1 cellular context compared by ENCODE assay signal in genomic region chr6:1603708-1604346, GRCh38.
TF ChIP-seq lines count a peak whose summit lies in the region.

No MANE protein-coding gene starts in this region.

TF ChIP-seq in WTC11, 78 proteins besides CTCF, POLR2A, EP300 and RAD21 (continued from another document):
- TF ChIP-seq, protein P1, sequence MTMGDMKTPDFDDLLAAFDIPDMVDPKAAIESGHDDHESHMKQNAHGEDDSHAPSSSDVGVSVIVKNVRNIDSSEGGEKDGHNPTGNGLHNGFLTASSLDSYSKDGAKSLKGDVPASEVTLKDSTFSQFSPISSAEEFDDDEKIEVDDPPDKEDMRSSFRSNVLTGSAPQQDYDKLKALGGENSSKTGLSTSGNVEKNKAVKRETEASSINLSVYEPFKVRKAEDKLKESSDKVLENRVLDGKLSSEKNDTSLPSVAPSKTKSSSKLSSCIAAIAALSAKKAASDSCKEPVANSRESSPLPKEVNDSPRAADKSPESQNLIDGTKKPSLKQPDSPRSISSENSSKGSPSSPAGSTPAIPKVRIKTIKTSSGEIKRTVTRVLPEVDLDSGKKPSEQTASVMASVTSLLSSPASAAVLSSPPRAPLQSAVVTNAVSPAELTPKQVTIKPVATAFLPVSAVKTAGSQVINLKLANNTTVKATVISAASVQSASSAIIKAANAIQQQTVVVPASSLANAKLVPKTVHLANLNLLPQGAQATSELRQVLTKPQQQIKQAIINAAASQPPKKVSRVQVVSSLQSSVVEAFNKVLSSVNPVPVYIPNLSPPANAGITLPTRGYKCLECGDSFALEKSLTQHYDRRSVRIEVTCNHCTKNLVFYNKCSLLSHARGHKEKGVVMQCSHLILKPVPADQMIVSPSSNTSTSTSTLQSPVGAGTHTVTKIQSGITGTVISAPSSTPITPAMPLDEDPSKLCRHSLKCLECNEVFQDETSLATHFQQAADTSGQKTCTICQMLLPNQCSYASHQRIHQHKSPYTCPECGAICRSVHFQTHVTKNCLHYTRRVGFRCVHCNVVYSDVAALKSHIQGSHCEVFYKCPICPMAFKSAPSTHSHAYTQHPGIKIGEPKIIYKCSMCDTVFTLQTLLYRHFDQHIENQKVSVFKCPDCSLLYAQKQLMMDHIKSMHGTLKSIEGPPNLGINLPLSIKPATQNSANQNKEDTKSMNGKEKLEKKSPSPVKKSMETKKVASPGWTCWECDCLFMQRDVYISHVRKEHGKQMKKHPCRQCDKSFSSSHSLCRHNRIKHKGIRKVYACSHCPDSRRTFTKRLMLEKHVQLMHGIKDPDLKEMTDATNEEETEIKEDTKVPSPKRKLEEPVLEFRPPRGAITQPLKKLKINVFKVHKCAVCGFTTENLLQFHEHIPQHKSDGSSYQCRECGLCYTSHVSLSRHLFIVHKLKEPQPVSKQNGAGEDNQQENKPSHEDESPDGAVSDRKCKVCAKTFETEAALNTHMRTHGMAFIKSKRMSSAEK (CRISPR knock-in tag; IDR thresholded peaks at IDR 0.05; ENCODE audit: borderline replicate concordance) = no peak
- TF ChIP-seq E2F1 (CRISPR knock-in tag; IDR thresholded peaks at IDR 0.05) (no peak), E2F5 (CRISPR knock-in tag; IDR thresholded peaks at IDR 0.05) (no peak), TEAD4 (CRISPR knock-in tag; IDR thresholded peaks at IDR 0.05) (no peak), MYBL2 (CRISPR knock-in tag; IDR thresholded peaks at IDR 0.05) (no peak), ATF2 (CRISPR knock-in tag; IDR thresholded peaks at IDR 0.05; ENCODE audit: borderline replicate concordance, low read depth) (no peak), GABPB1 (CRISPR knock-in tag; IDR thresholded peaks at IDR 0.05) (no peak), ZNF423 (CRISPR knock-in tag; IDR thresholded peaks at IDR 0.05) (no peak), CBFB (CRISPR knock-in tag; IDR thresholded peaks at IDR 0.05; ENCODE audit: low read depth) (no peak)
- TF ChIP-seq, protein P2, sequence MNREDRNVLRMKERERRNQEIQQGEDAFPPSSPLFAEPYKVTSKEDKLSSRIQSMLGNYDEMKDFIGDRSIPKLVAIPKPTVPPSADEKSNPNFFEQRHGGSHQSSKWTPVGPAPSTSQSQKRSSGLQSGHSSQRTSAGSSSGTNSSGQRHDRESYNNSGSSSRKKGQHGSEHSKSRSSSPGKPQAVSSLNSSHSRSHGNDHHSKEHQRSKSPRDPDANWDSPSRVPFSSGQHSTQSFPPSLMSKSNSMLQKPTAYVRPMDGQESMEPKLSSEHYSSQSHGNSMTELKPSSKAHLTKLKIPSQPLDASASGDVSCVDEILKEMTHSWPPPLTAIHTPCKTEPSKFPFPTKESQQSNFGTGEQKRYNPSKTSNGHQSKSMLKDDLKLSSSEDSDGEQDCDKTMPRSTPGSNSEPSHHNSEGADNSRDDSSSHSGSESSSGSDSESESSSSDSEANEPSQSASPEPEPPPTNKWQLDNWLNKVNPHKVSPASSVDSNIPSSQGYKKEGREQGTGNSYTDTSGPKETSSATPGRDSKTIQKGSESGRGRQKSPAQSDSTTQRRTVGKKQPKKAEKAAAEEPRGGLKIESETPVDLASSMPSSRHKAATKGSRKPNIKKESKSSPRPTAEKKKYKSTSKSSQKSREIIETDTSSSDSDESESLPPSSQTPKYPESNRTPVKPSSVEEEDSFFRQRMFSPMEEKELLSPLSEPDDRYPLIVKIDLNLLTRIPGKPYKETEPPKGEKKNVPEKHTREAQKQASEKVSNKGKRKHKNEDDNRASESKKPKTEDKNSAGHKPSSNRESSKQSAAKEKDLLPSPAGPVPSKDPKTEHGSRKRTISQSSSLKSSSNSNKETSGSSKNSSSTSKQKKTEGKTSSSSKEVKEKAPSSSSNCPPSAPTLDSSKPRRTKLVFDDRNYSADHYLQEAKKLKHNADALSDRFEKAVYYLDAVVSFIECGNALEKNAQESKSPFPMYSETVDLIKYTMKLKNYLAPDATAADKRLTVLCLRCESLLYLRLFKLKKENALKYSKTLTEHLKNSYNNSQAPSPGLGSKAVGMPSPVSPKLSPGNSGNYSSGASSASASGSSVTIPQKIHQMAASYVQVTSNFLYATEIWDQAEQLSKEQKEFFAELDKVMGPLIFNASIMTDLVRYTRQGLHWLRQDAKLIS (CRISPR knock-in tag; IDR thresholded peaks at IDR 0.05; ENCODE audit: borderline replicate concordance) = no peak
TF ChIP-seq in WTC11: peak in this region for 0.
